ENCODE assay signal across 1 cellular context in the genomic region with DNA sequence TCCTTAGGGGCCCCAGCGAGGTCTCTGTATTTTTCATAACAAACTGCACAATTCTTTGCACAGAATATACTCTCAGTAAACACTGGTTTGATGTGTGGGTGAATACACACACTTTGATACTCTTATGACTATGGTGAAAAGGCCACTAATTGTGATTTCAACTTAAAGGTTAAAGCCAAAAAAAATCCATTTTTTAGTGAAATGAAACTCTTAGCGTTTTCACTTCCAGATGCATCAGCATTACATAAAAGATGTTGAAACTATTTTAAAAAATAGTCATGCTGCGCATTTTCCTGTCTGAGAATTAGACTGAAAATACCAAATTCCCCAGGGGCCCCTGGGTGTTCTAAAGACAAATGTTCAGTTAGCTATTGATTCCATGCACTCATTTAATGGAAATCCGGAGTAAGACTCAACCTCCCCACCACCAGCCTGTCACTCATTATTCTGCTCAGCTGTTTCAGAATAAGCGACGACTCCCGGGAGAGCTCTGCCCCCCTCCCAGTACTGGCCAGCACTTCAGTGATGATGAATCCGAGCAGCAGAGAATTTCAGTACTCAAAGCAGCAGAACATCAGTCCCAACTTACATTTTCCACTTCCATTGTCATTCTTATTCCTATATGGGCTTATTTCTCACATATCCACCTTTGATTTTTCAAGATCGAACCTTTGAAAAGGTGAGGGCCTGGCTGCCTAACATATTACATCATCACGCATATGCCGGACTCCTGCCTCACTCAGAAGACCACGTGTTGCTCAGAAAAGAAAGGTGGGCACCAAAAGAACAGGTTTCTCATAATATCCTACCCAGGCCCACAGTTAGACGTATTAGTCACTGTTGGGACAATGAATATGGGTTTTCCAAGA.
A peak's percentile ranks its signal among the peaks of the same experiment; 100 is the strongest.
TF ChIP-seq lines count a peak whose summit lies in the region.

No MANE protein-coding gene starts in this region.

TF ChIP-seq in K562, 482 proteins besides CTCF, POLR2A, EP300 and RAD21 (continued from another document):
- TF ChIP-seq, protein P1, sequence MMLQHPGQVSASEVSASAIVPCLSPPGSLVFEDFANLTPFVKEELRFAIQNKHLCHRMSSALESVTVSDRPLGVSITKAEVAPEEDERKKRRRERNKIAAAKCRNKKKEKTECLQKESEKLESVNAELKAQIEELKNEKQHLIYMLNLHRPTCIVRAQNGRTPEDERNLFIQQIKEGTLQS (IDR thresholded peaks at IDR 0.05): peak; percentile 13; the same call in 1 of the 2 replicates
- TF ChIP-seq, protein P1 (CRISPR knock-in tag; conservative IDR thresholded peaks at IDR 0.05): no peak
TF ChIP-seq in K562: peak in this region for 1.
